In the genomic region with DNA sequence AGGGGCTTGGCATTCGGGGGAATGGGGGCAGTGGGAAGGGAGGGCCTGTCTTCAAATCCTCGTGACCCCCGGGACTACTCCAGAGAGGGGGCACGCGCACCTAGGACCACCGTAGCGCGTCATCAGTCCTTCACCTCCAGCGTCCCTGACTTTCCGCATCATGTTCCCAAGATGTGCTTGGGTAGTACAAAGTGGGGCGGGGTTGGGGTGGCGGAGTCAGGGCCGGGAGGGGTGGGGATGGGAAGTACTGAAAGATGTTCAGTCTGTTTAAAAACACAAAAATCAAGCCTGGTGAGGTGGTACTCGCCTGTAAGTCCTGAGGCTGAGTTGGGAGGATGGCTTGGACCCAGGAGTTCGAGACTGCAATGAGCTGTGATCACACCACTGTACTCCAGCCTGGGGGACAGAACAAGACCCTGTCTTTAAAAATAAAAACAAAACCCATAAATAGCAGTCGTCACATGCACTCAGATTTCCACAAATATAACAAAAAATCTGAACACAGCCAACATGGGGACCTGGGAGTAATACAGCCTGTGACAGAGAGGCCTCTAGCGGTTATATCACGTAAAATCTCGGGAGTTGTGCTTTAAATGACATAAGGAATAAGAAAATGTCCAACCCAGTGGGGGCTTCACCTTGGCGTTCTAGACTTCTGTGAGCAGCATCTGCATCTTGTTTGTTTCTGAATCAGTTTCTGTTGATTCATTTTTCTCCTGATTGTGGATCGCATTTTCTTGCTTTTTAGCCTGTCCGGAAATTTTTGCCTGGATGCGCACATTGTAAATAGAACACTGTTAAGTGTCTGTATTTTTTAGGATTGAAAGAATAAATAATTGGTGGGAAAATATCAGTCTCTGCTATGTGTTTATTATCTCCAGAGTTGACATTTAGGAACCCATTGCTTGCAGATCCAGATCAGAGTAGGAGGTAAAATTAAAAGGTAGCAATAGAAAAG, we compare ENCODE assay signal across 1 cellular context.
TF ChIP-seq lines count a peak whose summit lies in the region.

No MANE protein-coding gene starts in this region.

TF ChIP-seq in GM12878, 131 proteins besides CTCF, POLR2A, EP300 and RAD21:
- TF ChIP-seq, protein P1, sequence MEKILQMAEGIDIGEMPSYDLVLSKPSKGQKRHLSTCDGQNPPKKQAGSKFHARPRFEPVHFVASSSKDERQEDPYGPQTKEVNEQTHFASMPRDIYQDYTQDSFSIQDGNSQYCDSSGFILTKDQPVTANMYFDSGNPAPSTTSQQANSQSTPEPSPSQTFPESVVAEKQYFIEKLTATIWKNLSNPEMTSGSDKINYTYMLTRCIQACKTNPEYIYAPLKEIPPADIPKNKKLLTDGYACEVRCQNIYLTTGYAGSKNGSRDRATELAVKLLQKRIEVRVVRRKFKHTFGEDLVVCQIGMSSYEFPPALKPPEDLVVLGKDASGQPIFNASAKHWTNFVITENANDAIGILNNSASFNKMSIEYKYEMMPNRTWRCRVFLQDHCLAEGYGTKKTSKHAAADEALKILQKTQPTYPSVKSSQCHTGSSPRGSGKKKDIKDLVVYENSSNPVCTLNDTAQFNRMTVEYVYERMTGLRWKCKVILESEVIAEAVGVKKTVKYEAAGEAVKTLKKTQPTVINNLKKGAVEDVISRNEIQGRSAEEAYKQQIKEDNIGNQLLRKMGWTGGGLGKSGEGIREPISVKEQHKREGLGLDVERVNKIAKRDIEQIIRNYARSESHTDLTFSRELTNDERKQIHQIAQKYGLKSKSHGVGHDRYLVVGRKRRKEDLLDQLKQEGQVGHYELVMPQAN (conservative IDR thresholded peaks at IDR 0.05) = no peak
- TF ChIP-seq, protein P2, sequence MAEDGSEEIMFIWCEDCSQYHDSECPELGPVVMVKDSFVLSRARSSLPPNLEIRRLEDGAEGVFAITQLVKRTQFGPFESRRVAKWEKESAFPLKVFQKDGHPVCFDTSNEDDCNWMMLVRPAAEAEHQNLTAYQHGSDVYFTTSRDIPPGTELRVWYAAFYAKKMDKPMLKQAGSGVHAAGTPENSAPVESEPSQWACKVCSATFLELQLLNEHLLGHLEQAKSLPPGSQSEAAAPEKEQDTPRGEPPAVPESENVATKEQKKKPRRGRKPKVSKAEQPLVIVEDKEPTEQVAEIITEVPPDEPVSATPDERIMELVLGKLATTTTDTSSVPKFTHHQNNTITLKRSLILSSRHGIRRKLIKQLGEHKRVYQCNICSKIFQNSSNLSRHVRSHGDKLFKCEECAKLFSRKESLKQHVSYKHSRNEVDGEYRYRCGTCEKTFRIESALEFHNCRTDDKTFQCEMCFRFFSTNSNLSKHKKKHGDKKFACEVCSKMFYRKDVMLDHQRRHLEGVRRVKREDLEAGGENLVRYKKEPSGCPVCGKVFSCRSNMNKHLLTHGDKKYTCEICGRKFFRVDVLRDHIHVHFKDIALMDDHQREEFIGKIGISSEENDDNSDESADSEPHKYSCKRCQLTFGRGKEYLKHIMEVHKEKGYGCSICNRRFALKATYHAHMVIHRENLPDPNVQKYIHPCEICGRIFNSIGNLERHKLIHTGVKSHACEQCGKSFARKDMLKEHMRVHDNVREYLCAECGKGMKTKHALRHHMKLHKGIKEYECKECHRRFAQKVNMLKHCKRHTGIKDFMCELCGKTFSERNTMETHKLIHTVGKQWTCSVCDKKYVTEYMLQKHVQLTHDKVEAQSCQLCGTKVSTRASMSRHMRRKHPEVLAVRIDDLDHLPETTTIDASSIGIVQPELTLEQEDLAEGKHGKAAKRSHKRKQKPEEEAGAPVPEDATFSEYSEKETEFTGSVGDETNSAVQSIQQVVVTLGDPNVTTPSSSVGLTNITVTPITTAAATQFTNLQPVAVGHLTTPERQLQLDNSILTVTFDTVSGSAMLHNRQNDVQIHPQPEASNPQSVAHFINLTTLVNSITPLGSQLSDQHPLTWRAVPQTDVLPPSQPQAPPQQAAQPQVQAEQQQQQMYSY (CRISPR knock-in tag; IDR thresholded peaks at IDR 0.05) = no peak
- TF ChIP-seq POLR2AphosphoS2 (IDR thresholded peaks at IDR 0.05; ENCODE audit: low read depth, low read length) = no peak
- TF ChIP-seq MEF2A (IDR thresholded peaks at IDR 0.05; ENCODE audit: insufficient read depth, low read depth, low read length) = no peak
- no peak for TF ChIP-seq CEBPB (IDR thresholded peaks at IDR 0.05; ENCODE audit: borderline replicate concordance in 1 of 2, low read depth in 2 of 2, low read length in 2 of 2)
- TF ChIP-seq, protein P3, sequence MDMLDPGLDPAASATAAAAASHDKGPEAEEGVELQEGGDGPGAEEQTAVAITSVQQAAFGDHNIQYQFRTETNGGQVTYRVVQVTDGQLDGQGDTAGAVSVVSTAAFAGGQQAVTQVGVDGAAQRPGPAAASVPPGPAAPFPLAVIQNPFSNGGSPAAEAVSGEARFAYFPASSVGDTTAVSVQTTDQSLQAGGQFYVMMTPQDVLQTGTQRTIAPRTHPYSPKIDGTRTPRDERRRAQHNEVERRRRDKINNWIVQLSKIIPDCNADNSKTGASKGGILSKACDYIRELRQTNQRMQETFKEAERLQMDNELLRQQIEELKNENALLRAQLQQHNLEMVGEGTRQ (IDR thresholded peaks at IDR 0.05; ENCODE audit: borderline replicate concordance, low read depth, low read length) = no peak
- no peak for TF ChIP-seq NFXL1 (IDR thresholded peaks at IDR 0.05; ENCODE audit: borderline replicate concordance)
- no peak for TF ChIP-seq SRF (IDR thresholded peaks at IDR 0.05; ENCODE audit: low read depth in 2 of 2, low read length in 2 of 2)
- no peak for TF ChIP-seq TCF7 (IDR thresholded peaks at IDR 0.05; ENCODE audit: borderline replicate concordance)
- TF ChIP-seq, protein P4, sequence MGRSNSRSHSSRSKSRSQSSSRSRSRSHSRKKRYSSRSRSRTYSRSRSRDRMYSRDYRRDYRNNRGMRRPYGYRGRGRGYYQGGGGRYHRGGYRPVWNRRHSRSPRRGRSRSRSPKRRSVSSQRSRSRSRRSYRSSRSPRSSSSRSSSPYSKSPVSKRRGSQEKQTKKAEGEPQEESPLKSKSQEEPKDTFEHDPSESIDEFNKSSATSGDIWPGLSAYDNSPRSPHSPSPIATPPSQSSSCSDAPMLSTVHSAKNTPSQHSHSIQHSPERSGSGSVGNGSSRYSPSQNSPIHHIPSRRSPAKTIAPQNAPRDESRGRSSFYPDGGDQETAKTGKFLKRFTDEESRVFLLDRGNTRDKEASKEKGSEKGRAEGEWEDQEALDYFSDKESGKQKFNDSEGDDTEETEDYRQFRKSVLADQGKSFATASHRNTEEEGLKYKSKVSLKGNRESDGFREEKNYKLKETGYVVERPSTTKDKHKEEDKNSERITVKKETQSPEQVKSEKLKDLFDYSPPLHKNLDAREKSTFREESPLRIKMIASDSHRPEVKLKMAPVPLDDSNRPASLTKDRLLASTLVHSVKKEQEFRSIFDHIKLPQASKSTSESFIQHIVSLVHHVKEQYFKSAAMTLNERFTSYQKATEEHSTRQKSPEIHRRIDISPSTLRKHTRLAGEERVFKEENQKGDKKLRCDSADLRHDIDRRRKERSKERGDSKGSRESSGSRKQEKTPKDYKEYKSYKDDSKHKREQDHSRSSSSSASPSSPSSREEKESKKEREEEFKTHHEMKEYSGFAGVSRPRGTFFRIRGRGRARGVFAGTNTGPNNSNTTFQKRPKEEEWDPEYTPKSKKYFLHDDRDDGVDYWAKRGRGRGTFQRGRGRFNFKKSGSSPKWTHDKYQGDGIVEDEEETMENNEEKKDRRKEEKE (IDR thresholded peaks at IDR 0.05) = no peak
- TF ChIP-seq YY1 (IDR thresholded peaks at IDR 0.05; ENCODE audit: low read depth, low read length) = peak; percentile 69; the same call in 1 of the 2 replicates
- no peak for TF ChIP-seq NRF1 (conservative IDR thresholded peaks at IDR 0.05; ENCODE audit: low read depth, low read length)
- TF ChIP-seq SMC3 (IDR thresholded peaks at IDR 0.05; ENCODE audit: borderline replicate concordance, low read length) = peak; percentile 32; the same call in 1 of the 2 replicates
- TF ChIP-seq, protein P5, sequence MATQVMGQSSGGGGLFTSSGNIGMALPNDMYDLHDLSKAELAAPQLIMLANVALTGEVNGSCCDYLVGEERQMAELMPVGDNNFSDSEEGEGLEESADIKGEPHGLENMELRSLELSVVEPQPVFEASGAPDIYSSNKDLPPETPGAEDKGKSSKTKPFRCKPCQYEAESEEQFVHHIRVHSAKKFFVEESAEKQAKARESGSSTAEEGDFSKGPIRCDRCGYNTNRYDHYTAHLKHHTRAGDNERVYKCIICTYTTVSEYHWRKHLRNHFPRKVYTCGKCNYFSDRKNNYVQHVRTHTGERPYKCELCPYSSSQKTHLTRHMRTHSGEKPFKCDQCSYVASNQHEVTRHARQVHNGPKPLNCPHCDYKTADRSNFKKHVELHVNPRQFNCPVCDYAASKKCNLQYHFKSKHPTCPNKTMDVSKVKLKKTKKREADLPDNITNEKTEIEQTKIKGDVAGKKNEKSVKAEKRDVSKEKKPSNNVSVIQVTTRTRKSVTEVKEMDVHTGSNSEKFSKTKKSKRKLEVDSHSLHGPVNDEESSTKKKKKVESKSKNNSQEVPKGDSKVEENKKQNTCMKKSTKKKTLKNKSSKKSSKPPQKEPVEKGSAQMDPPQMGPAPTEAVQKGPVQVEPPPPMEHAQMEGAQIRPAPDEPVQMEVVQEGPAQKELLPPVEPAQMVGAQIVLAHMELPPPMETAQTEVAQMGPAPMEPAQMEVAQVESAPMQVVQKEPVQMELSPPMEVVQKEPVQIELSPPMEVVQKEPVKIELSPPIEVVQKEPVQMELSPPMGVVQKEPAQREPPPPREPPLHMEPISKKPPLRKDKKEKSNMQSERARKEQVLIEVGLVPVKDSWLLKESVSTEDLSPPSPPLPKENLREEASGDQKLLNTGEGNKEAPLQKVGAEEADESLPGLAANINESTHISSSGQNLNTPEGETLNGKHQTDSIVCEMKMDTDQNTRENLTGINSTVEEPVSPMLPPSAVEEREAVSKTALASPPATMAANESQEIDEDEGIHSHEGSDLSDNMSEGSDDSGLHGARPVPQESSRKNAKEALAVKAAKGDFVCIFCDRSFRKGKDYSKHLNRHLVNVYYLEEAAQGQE (IDR thresholded peaks at IDR 0.05; ENCODE audit: low read depth, low read length) = no peak
- 0 out of 2 replicates have a peak, but pooled peaks have one; percentile 41 for TF ChIP-seq IRF4 (IDR thresholded peaks at IDR 0.05; ENCODE audit: low read depth, low read length)
- no peak for TF ChIP-seq RBBP5 (conservative IDR thresholded peaks at IDR 0.05)
- TF ChIP-seq POLR2AphosphoS5 (IDR thresholded peaks at IDR 0.05; ENCODE audit: low read length) = no peak
- TF ChIP-seq, protein P6, sequence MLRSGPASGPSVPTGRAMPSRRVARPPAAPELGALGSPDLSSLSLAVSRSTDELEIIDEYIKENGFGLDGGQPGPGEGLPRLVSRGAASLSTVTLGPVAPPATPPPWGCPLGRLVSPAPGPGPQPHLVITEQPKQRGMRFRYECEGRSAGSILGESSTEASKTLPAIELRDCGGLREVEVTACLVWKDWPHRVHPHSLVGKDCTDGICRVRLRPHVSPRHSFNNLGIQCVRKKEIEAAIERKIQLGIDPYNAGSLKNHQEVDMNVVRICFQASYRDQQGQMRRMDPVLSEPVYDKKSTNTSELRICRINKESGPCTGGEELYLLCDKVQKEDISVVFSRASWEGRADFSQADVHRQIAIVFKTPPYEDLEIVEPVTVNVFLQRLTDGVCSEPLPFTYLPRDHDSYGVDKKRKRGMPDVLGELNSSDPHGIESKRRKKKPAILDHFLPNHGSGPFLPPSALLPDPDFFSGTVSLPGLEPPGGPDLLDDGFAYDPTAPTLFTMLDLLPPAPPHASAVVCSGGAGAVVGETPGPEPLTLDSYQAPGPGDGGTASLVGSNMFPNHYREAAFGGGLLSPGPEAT (IDR thresholded peaks at IDR 0.05; ENCODE audit: low read depth) = no peak
- no peak for TF ChIP-seq ZNF384 (IDR thresholded peaks at IDR 0.05; ENCODE audit: borderline replicate concordance, low read depth, low read length)
- TF ChIP-seq NR2F1 (conservative IDR thresholded peaks at IDR 0.05) = no peak
- no peak for TF ChIP-seq MTA2 (IDR thresholded peaks at IDR 0.05; ENCODE audit: low read depth)
- TF ChIP-seq EED (IDR thresholded peaks at IDR 0.05; ENCODE audit: low read depth) = no peak
- TF ChIP-seq, protein P7, sequence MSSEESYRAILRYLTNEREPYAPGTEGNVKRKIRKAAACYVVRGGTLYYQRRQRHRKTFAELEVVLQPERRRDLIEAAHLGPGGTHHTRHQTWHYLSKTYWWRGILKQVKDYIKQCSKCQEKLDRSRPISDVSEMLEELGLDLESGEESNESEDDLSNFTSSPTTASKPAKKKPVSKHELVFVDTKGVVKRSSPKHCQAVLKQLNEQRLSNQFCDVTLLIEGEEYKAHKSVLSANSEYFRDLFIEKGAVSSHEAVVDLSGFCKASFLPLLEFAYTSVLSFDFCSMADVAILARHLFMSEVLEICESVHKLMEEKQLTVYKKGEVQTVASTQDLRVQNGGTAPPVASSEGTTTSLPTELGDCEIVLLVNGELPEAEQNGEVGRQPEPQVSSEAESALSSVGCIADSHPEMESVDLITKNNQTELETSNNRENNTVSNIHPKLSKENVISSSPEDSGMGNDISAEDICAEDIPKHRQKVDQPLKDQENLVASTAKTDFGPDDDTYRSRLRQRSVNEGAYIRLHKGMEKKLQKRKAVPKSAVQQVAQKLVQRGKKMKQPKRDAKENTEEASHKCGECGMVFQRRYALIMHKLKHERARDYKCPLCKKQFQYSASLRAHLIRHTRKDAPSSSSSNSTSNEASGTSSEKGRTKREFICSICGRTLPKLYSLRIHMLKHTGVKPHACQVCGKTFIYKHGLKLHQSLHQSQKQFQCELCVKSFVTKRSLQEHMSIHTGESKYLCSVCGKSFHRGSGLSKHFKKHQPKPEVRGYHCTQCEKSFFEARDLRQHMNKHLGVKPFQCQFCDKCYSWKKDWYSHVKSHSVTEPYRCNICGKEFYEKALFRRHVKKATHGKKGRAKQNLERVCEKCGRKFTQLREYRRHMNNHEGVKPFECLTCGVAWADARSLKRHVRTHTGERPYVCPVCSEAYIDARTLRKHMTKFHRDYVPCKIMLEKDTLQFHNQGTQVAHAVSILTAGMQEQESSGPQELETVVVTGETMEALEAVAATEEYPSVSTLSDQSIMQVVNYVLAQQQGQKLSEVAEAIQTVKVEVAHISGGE (CRISPR knock-in tag; IDR thresholded peaks at IDR 0.05) = no peak
- TF ChIP-seq, protein P8, sequence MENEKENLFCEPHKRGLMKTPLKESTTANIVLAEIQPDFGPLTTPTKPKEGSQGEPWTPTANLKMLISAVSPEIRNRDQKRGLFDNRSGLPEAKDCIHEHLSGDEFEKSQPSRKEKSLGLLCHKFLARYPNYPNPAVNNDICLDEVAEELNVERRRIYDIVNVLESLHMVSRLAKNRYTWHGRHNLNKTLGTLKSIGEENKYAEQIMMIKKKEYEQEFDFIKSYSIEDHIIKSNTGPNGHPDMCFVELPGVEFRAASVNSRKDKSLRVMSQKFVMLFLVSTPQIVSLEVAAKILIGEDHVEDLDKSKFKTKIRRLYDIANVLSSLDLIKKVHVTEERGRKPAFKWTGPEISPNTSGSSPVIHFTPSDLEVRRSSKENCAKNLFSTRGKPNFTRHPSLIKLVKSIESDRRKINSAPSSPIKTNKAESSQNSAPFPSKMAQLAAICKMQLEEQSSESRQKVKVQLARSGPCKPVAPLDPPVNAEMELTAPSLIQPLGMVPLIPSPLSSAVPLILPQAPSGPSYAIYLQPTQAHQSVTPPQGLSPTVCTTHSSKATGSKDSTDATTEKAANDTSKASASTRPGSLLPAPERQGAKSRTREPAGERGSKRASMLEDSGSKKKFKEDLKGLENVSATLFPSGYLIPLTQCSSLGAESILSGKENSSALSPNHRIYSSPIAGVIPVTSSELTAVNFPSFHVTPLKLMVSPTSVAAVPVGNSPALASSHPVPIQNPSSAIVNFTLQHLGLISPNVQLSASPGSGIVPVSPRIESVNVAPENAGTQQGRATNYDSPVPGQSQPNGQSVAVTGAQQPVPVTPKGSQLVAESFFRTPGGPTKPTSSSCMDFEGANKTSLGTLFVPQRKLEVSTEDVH (IDR thresholded peaks at IDR 0.05; ENCODE audit: low read depth, partially characterized antibody) = no peak
- no peak for TF ChIP-seq ZBED1 (IDR thresholded peaks at IDR 0.05; ENCODE audit: borderline replicate concordance)
